Comparison of ENCODE assay signal across 24 cellular contexts in genomic region chr14:65387171-65387570, GRCh38.
"Had no signal": no experiment of that assay in that cellular context is flagged by ENCODE, and none has a peak within 500 bp of the region (broad histone marks: within the 10 kb centered on the region; RNA-seq: fewer than 3 reads in every experiment).

No MANE protein-coding gene starts in this region.

- ATAC-seq: left ventricle myocardium superior; lower lobe of right lung; naive thymus-derived CD8-positive, alpha-beta T cell; psoas muscle; right cardiac atrium; stimulated activated memory B cell treated with anti-CD40 and anti-IgM and Interleukin-4, amounts not matched to agents 10 μg/mL and 1 μg/mL and 100 μg/mL, for 72 hours; stimulated activated naive CD8-positive, alpha-beta T cell treated with anti-CD3 and anti-CD28 coated beads, Interleukin-15, Interleukin-2, amounts not matched to agents 100 U/mL and 50 U/mL, for 24 hours had no signal

- DNase-seq: dorsolateral prefrontal cortex; effector CD4-positive, alpha-beta T cell; hypothalamus; immature natural killer cell; islet precursor cell; left ventricle myocardium superior; lower lobe of right lung; naive thymus-derived CD8-positive, alpha-beta T cell; occipital lobe; ovary; posterior cingulate gyrus; psoas muscle; right cardiac atrium; spleen; stimulated activated CD4-positive, alpha-beta T cell treated with anti-CD3 and anti-CD28 coated beads, Interleukin-4, amount 100 ng/mL, for 4 hours; stimulated activated naive CD8-positive, alpha-beta T cell treated with anti-CD3 and anti-CD28 coated beads, Interleukin-15, Interleukin-2, amounts not matched to agents 100 U/mL and 50 U/mL, for 24 hours; substantia nigra; testis; tibial artery; upper lobe of left lung; uterus had no signal

- FAIRE-seq: frontal cortex had no signal

- H3K27me3 Mint-ChIP-seq: naive thymus-derived CD8-positive, alpha-beta T cell; stimulated activated memory B cell treated with anti-CD40 and anti-IgM and Interleukin-4, amounts not matched to agents 10 μg/mL and 1 μg/mL and 100 μg/mL, for 72 hours had no signal

- H3K4me3 Mint-ChIP-seq: immature natural killer cell; naive thymus-derived CD8-positive, alpha-beta T cell; stimulated activated memory B cell treated with anti-CD40 and anti-IgM and Interleukin-4, amounts not matched to agents 10 μg/mL and 1 μg/mL and 100 μg/mL, for 72 hours had no signal

- H3K36me3 ChIP-seq: lower lobe of right lung, ovary, spleen, tibial artery, upper lobe of left lung, uterus had no signal

- H3K27me3 ChIP-seq: dorsolateral prefrontal cortex, ovary, spleen, testis, tibial artery, upper lobe of left lung, uterus had no signal

- H3K4me1 Mint-ChIP-seq: immature natural killer cell; naive thymus-derived CD8-positive, alpha-beta T cell; stimulated activated memory B cell treated with anti-CD40 and anti-IgM and Interleukin-4, amounts not matched to agents 10 μg/mL and 1 μg/mL and 100 μg/mL, for 72 hours had no signal

- H3K36me3 Mint-ChIP-seq: immature natural killer cell; naive thymus-derived CD8-positive, alpha-beta T cell; stimulated activated memory B cell treated with anti-CD40 and anti-IgM and Interleukin-4, amounts not matched to agents 10 μg/mL and 1 μg/mL and 100 μg/mL, for 72 hours had no signal

- H3K27ac ChIP-seq: dorsolateral prefrontal cortex, lower lobe of right lung, ovary, psoas muscle, skin epidermis, testis, tibial artery, upper lobe of left lung, uterus had no signal

- H3K4me3 ChIP-seq: dorsolateral prefrontal cortex, lower lobe of right lung, ovary, psoas muscle, skin epidermis, spleen, testis, tibial artery, upper lobe of left lung, uterus had no signal

- H3K9me3 ChIP-seq: lower lobe of right lung, ovary, psoas muscle, spleen, testis, tibial artery, upper lobe of left lung, uterus had no signal

- H3K4me1 ChIP-seq: lower lobe of right lung, psoas muscle, spleen, testis, tibial artery, upper lobe of left lung, uterus had no signal

- H3K27ac Mint-ChIP-seq: immature natural killer cell; naive thymus-derived CD8-positive, alpha-beta T cell; stimulated activated memory B cell treated with anti-CD40 and anti-IgM and Interleukin-4, amounts not matched to agents 10 μg/mL and 1 μg/mL and 100 μg/mL, for 72 hours had no signal

- H3K9me3 Mint-ChIP-seq: naive thymus-derived CD8-positive, alpha-beta T cell; stimulated activated memory B cell treated with anti-CD40 and anti-IgM and Interleukin-4, amounts not matched to agents 10 μg/mL and 1 μg/mL and 100 μg/mL, for 72 hours had no signal
